27 cellular contexts compared by ENCODE assay signal in genomic region chr12:130225347-130225746, GRCh38.
"Had no signal": no experiment of that assay in that cellular context is flagged by ENCODE, and none has a peak within 500 bp of the region (broad histone marks: within the 10 kb centered on the region; RNA-seq: fewer than 3 reads in every experiment).

No MANE protein-coding gene starts in this region.

- H3K4me3 Mint-ChIP-seq: activated CD8-positive, alpha-beta T cell treated with anti-CD3 and anti-CD28 coated beads for 36 hours; activated naive CD8-positive, alpha-beta T cell; activated T-cell treated with anti-CD3 and anti-CD28 coated beads, Interleukin-2, amount 50 U/mL, for 4 hours; activated T-helper 17 cell treated with anti-CD3 and anti-CD28 coated beads, Interleukin-2, amount 50 U/mL, for 72 hours; central memory CD8-positive, alpha-beta T cell; dendritic cell treated with granulocyte-macrophage colony-stimulating factor and Interleukin-4, amounts not matched to agents 40 ng/mL and 50 ng/mL, for 4 days; effector memory CD8-positive, alpha-beta T cell; WTC11 had no signal

- DNase-seq: activated CD4-positive, alpha-beta T cell treated with anti-CD3 and anti-CD28 coated beads for 48 hours; activated CD4-positive, alpha-beta T cell treated with anti-CD3 and anti-CD28 coated beads, Interleukin-2, amount 50 U/mL, for 1 hour; activated CD4-positive, alpha-beta T cell treated with anti-CD3 and anti-CD28 coated beads, Interleukin-2, amount 50 U/mL, for 48 hours; activated CD8-positive, alpha-beta memory T cell treated with anti-CD3 and anti-CD28 coated beads for 24 hours; activated CD8-positive, alpha-beta T cell treated with anti-CD3 and anti-CD28 coated beads for 36 hours; activated effector memory CD4-positive, alpha-beta T cell treated with Interleukin-2 at 50 U/mL for 16 hours; activated gamma-delta T cell treated with Interleukin-2 at 50 U/mL for 16 hours; activated naive CD4-positive, alpha-beta T cell treated with anti-CD3 and anti-CD28 coated beads, Interleukin-2, amount 50 U/mL, for 16 hours; activated naive CD4-positive, alpha-beta T cell treated with Interleukin-2 at 50 U/mL for 16 hours; activated T-cell treated with anti-CD3 and anti-CD28 coated beads, Interleukin-2, amount 50 U/mL, for 4 hours; amniotic stem cell; brain microvascular endothelial cell; colonic mucosa; effector CD4-positive, alpha-beta T cell; effector memory CD8-positive, alpha-beta T cell; esophagus squamous epithelium; foreskin melanocyte; heart right ventricle; T-helper 2 cell had no signal

- H3K4me3 ChIP-seq: colonic mucosa, dorsolateral prefrontal cortex, esophagus squamous epithelium, gastroesophageal sphincter, heart right ventricle had no signal

- H3K27me3 Mint-ChIP-seq: central memory CD8-positive, alpha-beta T cell; dendritic cell treated with granulocyte-macrophage colony-stimulating factor and Interleukin-4, amounts not matched to agents 40 ng/mL and 50 ng/mL, for 4 days; effector memory CD8-positive, alpha-beta T cell had no signal

- H3K4me1 Mint-ChIP-seq: activated T-helper 17 cell treated with anti-CD3 and anti-CD28 coated beads, Interleukin-2, amount 50 U/mL, for 72 hours; central memory CD8-positive, alpha-beta T cell had no signal

- H3K4me1 ChIP-seq: colonic mucosa, gastroesophageal sphincter, heart right ventricle had no signal

- H3K36me3 Mint-ChIP-seq: activated naive CD8-positive, alpha-beta T cell had no signal

- H3K27ac Mint-ChIP-seq: activated CD8-positive, alpha-beta T cell treated with anti-CD3 and anti-CD28 coated beads for 36 hours; activated naive CD8-positive, alpha-beta T cell; activated T-helper 17 cell treated with anti-CD3 and anti-CD28 coated beads, Interleukin-2, amount 50 U/mL, for 72 hours; dendritic cell treated with granulocyte-macrophage colony-stimulating factor and Interleukin-4, amounts not matched to agents 40 ng/mL and 50 ng/mL, for 4 days; effector memory CD8-positive, alpha-beta T cell; WTC11 had no signal

- H3K27me3 ChIP-seq: brain microvascular endothelial cell, colonic mucosa had no signal

- H3K27ac ChIP-seq: brain microvascular endothelial cell, colonic mucosa, dorsolateral prefrontal cortex, epithelial cell of prostate, esophagus squamous epithelium, gastroesophageal sphincter, heart right ventricle had no signal

- H3K36me3 ChIP-seq: brain microvascular endothelial cell, colonic mucosa, esophagus squamous epithelium, gastroesophageal sphincter, heart right ventricle had no signal

- H3K9me3 ChIP-seq: colonic mucosa, esophagus squamous epithelium had no signal
